In the genomic region with DNA sequence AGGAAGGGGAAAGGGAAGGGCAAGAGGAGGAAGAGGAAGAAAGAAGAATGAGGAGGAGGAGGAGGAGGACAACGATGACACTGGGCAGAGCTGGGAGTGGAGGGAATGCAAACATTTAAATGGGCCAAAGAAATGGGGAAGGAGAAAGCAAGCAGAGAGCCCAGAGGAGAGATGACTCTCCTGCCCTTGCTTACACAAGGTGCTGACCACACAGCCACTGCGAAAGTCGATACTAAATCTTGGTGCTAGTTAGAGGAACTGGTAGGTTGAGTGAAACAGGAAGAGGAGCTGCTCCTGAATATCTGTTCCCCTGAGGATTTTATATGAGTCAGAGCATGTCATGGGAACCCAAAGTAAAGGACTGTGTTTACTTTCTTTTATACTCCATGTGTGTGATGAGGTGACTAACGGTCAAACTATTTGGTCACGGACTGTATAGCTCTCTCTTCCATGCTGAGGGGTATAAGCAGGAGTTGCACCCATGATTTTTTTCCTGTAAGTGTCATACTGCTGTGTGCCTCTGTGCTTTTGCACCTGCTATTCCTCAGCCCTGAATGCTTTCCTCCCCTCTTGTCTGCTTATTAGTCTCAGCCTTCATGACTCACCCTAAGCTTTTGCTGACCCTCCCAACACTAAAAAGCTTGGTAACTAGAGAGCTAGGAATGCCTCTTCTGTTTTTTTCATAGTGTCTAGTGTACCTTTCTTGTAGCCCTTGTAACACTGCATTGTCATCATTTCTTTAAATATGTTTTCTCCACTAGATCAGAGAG, we compare ENCODE assay signal across 8 cellular contexts. TPM values are rescaled to one million over a fixed set of nuclear protein-coding genes. Genes with fewer than 3 reads are reported as not detected.
DNase-seq lines count a peak whose midpoint lies in the region; ATAC-seq and TF ChIP-seq lines count a peak whose summit lies in the region.

No MANE protein-coding gene starts in this region.

- peaks cover 12% of the 10 kb centered on the region for H3K27me3 ChIP-seq in osteoblast (ENCODE audit: insufficient read depth, low read length)
- no peaks in the 10 kb centered on the region for H3K27me3 ChIP-seq in ascending aorta

- H3K9me3 ChIP-seq in osteoblast (ENCODE audit: low read depth, low read length) = no peaks in the 10 kb centered on the region
- H3K9me3 ChIP-seq in ascending aorta = no peaks in the 10 kb centered on the region

- peak overlapping the region; percentile 61 for H3K4me2 ChIP-seq in osteoblast (ENCODE audit: insufficient read depth, low read length)

- peak; percentile 81 for ATAC-seq in GM19468 (IDR thresholded peaks at IDR 0.05; ENCODE audit: extremely low read depth, unreplicated experiment)
- peak; percentile 84 for ATAC-seq in HG03460 (IDR thresholded peaks at IDR 0.05; ENCODE audit: unreplicated experiment)

- H3K36me3 ChIP-seq in osteoblast (ENCODE audit: insufficient read depth, low read length) (no peaks in the 10 kb centered on the region), ascending aorta (no peaks in the 10 kb centered on the region)

- H2AFZ ChIP-seq in osteoblast (ENCODE audit: low read length) = peak overlapping the region; percentile 5

- intact Hi-C loops in ascending aorta (cut with DNase I) = loop anchor here (10.0 kb wide), 1 partner anchor 642 kb away; a partner anchor contains a TSS

- H3K4me1 ChIP-seq in osteoblast (ENCODE audit: insufficient read depth, low read length) (peaks cover 14% of the 10 kb centered on the region), ascending aorta (peaks cover 0 to 3% of the 10 kb centered on the region in 2 donors)

- H4K20me1 ChIP-seq in osteoblast (ENCODE audit: insufficient read depth, low read length) = no peaks in the 10 kb centered on the region

- H3K27ac ChIP-seq in epithelial cell of prostate = peak overlapping the region; percentile 90
- peak overlapping the region; percentile 11 for H3K27ac ChIP-seq in osteoblast (ENCODE audit: low read depth, low read length)
- peak overlapping the region in 1 of 2 donors; percentile 13 for H3K27ac ChIP-seq in ascending aorta

- no peaks in the 10 kb centered on the region for H3K79me2 ChIP-seq in osteoblast (ENCODE audit: insufficient read depth, low read length)

- TF ChIP-seq CTCF in osteoblast (IDR thresholded peaks at IDR 0.05; ENCODE audit: extremely low read depth, low read depth, low read length) (no peak), ascending aorta (IDR thresholded peaks at IDR 0.05) (no peak)

- DNase-seq in Daoy (ENCODE audit: low read depth) (peak; percentile 97), epithelial cell of prostate (ENCODE audit: low read depth, low spot score) (peak; percentile 95), osteoblast (ENCODE audit: insufficient read length, low spot score, missing footprints) (peak; percentile 80), ascending aorta (ENCODE audit: low spot score in 2 of 2) (no peak)
- no peak for DNase-seq in stimulated activated CD4-positive, alpha-beta T cell treated with anti-CD3 and anti-CD28 coated beads, Interleukin-4, amount 100 ng/mL, for 24 hours

- H3K4me3 ChIP-seq in osteoblast (ENCODE audit: insufficient read depth, low read length) (peak overlapping the region; percentile 1), ascending aorta (no peak overlapping the region)

TF ChIP-seq in PFSK-1, 5 proteins besides CTCF, POLR2A, EP300 and RAD21:
- TF ChIP-seq SIN3A (IDR thresholded peaks at IDR 0.05; ENCODE audit: borderline replicate concordance, insufficient read depth, low read length) (0 out of 2 replicates have a peak, but pooled peaks have one; percentile 33), TAF1 (IDR thresholded peaks at IDR 0.05; ENCODE audit: borderline replicate concordance, insufficient read depth, low read length) (no peak)

RNA-seq across cellular contexts. Expression of a gene that starts 9.5 kb away (rescaled TPM):
- total RNA-seq in Daoy (2014; rRNA removed; shearing (Covaris generic)) = 4.1 and 4.2 TPM in 2 replicates
- polyA plus RNA-seq in PFSK-1 (2012; ENCODE audit: insufficient read length, low read depth) = 1.7 TPM
- total RNA-seq in osteoblast (3.5 and 3.6 TPM in 2 replicates), ascending aorta (6.1 TPM)

Comparison
In these comparisons a context has a peak if more than half of its experiments do, and no peak if none do; other contexts are left out.
1. DNase-seq: peak in Daoy (single experiment), epithelial cell of prostate (single experiment) and osteoblast (single experiment); none in ascending aorta (0 of 2) and stimulated activated CD4-positive, alpha-beta T cell treated with anti-CD3 and anti-CD28 coated beads, Interleukin-4, amount 100 ng/mL, for 24 hours (single experiment).